Comparison of ENCODE assay signal across 1 cellular context in genomic region chr3:129892486-129892856, GRCh38.
TF ChIP-seq lines count a peak whose summit lies in the region.

No MANE protein-coding gene starts in this region.

TF ChIP-seq in A549, 52 proteins besides CTCF, POLR2A, EP300 and RAD21 (continued from another document):
- TF ChIP-seq, protein P1, sequence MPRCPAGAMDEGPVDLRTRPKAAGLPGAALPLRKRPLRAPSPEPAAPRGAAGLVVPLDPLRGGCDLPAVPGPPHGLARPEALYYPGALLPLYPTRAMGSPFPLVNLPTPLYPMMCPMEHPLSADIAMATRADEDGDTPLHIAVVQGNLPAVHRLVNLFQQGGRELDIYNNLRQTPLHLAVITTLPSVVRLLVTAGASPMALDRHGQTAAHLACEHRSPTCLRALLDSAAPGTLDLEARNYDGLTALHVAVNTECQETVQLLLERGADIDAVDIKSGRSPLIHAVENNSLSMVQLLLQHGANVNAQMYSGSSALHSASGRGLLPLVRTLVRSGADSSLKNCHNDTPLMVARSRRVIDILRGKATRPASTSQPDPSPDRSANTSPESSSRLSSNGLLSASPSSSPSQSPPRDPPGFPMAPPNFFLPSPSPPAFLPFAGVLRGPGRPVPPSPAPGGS (IDR thresholded peaks at IDR 0.05): no peak
- no peak for TF ChIP-seq KDM1A (IDR thresholded peaks at IDR 0.05; ENCODE audit: low read depth)
